Comparison of ENCODE assay signal across 2 cellular contexts in the genomic region with DNA sequence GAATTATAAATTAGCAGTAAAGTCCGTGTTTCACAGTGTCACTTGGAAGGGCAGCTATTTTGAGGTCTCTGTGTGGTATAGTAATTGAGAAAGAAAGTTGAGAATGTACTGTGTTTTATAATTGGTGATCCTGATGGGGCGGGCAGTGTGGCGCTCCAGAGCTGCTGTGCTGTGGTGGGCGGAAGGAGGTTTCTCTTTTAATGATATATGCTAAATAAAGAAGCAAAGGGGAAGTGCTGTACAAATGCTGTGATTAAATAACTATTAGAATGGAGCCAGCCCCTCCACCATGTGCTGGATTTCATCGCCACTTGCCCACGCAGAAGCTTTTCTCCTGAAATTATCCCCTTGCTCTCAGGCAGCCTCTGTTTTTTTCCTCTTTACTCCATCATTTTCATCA.
TF ChIP-seq lines count a peak whose summit lies in the region.

No MANE protein-coding gene starts in this region.

TF ChIP-seq in GM23338, 12 proteins besides CTCF, POLR2A, EP300 and RAD21 (continued from another document):
- TF ChIP-seq, protein P1, sequence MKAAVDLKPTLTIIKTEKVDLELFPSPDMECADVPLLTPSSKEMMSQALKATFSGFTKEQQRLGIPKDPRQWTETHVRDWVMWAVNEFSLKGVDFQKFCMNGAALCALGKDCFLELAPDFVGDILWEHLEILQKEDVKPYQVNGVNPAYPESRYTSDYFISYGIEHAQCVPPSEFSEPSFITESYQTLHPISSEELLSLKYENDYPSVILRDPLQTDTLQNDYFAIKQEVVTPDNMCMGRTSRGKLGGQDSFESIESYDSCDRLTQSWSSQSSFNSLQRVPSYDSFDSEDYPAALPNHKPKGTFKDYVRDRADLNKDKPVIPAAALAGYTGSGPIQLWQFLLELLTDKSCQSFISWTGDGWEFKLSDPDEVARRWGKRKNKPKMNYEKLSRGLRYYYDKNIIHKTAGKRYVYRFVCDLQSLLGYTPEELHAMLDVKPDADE (IDR thresholded peaks at IDR 0.05): no peak
- TF ChIP-seq STAT1 (IDR thresholded peaks at IDR 0.05; ENCODE audit: unreplicated experiment): no peak
- TF ChIP-seq, protein P2, sequence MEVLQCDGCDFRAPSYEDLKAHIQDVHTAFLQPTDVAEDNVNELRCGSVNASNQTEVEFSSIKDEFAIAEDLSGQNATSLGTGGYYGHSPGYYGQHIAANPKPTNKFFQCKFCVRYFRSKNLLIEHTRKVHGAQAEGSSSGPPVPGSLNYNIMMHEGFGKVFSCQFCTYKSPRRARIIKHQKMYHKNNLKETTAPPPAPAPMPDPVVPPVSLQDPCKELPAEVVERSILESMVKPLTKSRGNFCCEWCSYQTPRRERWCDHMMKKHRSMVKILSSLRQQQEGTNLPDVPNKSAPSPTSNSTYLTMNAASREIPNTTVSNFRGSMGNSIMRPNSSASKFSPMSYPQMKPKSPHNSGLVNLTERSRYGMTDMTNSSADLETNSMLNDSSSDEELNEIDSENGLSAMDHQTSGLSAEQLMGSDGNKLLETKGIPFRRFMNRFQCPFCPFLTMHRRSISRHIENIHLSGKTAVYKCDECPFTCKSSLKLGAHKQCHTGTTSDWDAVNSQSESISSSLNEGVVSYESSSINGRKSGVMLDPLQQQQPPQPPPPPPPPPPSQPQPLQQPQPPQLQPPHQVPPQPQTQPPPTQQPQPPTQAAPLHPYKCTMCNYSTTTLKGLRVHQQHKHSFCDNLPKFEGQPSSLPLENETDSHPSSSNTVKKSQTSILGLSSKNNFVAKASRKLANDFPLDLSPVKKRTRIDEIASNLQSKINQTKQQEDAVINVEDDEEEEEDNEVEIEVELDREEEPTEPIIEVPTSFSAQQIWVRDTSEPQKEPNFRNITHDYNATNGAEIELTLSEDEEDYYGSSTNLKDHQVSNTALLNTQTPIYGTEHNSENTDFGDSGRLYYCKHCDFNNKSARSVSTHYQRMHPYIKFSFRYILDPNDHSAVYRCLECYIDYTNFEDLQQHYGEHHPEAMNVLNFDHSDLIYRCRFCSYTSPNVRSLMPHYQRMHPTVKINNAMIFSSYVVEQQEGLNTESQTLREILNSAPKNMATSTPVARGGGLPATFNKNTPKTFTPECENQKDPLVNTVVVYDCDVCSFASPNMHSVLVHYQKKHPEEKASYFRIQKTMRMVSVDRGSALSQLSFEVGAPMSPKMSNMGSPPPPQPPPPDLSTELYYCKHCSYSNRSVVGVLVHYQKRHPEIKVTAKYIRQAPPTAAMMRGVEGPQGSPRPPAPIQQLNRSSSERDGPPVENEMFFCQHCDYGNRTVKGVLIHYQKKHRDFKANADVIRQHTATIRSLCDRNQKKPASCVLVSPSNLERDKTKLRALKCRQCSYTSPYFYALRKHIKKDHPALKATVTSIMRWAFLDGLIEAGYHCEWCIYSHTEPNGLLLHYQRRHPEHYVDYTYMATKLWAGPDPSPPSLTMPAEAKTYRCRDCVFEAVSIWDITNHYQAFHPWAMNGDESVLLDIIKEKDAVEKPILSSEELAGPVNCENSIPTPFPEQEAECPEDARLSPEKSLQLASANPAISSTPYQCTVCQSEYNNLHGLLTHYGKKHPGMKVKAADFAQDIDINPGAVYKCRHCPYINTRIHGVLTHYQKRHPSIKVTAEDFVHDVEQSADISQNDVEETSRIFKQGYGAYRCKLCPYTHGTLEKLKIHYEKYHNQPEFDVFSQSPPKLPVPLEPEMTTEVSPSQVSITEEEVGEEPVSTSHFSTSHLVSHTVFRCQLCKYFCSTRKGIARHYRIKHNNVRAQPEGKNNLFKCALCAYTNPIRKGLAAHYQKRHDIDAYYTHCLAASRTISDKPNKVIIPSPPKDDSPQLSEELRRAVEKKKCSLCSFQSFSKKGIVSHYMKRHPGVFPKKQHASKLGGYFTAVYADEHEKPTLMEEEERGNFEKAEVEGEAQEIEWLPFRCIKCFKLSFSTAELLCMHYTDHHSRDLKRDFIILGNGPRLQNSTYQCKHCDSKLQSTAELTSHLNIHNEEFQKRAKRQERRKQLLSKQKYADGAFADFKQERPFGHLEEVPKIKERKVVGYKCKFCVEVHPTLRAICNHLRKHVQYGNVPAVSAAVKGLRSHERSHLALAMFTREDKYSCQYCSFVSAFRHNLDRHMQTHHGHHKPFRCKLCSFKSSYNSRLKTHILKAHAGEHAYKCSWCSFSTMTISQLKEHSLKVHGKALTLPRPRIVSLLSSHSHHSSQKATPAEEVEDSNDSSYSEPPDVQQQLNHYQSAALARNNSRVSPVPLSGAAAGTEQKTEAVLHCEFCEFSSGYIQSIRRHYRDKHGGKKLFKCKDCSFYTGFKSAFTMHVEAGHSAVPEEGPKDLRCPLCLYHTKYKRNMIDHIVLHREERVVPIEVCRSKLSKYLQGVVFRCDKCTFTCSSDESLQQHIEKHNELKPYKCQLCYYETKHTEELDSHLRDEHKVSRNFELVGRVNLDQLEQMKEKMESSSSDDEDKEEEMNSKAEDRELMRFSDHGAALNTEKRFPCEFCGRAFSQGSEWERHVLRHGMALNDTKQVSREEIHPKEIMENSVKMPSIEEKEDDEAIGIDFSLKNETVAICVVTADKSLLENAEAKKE (CRISPR knock-in tag; IDR thresholded peaks at IDR 0.05): no peak
- TF ChIP-seq CREB1 (CRISPR knock-in tag; IDR thresholded peaks at IDR 0.05; ENCODE audit: low read depth): no peak
- no peak for TF ChIP-seq ZNF114 (CRISPR knock-in tag; IDR thresholded peaks at IDR 0.05)
- no peak for TF ChIP-seq EZH2phosphoT487 (IDR thresholded peaks at IDR 0.05; ENCODE audit: unreplicated experiment)
- no peak for TF ChIP-seq JUNB (IDR thresholded peaks at IDR 0.05; ENCODE audit: unreplicated experiment)
- no peak for TF ChIP-seq EZH2 (IDR thresholded peaks at IDR 0.05; ENCODE audit: low read depth, unreplicated experiment)
- TF ChIP-seq ZNF331 (CRISPR knock-in tag; IDR thresholded peaks at IDR 0.05; ENCODE audit: low read depth): no peak

TF ChIP-seq in HEK293T, 16 proteins besides CTCF, POLR2A, EP300 and RAD21 (continued from another document):
- TF ChIP-seq, protein P3, sequence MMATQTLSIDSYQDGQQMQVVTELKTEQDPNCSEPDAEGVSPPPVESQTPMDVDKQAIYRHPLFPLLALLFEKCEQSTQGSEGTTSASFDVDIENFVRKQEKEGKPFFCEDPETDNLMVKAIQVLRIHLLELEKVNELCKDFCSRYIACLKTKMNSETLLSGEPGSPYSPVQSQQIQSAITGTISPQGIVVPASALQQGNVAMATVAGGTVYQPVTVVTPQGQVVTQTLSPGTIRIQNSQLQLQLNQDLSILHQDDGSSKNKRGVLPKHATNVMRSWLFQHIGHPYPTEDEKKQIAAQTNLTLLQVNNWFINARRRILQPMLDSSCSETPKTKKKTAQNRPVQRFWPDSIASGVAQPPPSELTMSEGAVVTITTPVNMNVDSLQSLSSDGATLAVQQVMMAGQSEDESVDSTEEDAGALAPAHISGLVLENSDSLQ (IDR thresholded peaks at IDR 0.05): no peak
- no peak for TF ChIP-seq NFRKB (IDR thresholded peaks at IDR 0.05)
- TF ChIP-seq TARDBP (IDR thresholded peaks at IDR 0.05): no peak
- no peak for TF ChIP-seq BHLHE40 (IDR thresholded peaks at IDR 0.05; ENCODE audit: borderline replicate concordance)
- no peak for TF ChIP-seq ARNT (IDR thresholded peaks at IDR 0.05)
- TF ChIP-seq L3MBTL2 (conservative IDR thresholded peaks at IDR 0.05): no peak
- TF ChIP-seq CTBP1 (IDR thresholded peaks at IDR 0.05; ENCODE audit: borderline replicate concordance): no peak
- no peak for TF ChIP-seq FOXK2 (IDR thresholded peaks at IDR 0.05)
- TF ChIP-seq LEF1 (IDR thresholded peaks at IDR 0.05; ENCODE audit: borderline replicate concordance): no peak
